Comparison of ENCODE assay signal across 33 cellular contexts in the genomic region with DNA sequence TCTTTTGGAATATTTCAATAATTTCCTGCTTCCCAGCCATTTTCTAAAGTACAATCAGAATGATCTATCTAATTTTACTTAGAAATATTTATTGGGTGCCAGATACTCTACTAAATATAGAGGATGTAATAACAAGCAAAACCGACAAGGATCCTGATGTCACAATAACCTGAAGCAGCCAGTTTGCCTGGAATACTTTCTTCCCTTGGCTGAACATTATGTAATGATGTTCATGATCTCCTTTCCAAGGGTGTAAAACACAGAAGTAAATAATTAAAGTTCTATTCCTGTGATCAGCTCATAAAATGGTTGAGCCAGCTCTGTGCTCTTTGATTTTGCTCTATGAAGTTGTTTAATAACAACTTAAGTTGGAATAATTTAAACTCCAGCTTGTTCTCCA.
"Had no signal": no experiment of that assay in that cellular context is flagged by ENCODE, and none has a peak within 500 bp of the region (broad histone marks: within the 10 kb centered on the region; RNA-seq: fewer than 3 reads in every experiment).

No MANE protein-coding gene starts in this region.

- H3K9me3 Mint-ChIP-seq: activated B cell treated with CpG ODN at 0.5 μM for 24 hours; activated CD4-positive, alpha-beta memory T cell treated with anti-CD3 and anti-CD28 coated beads for 36 hours; activated naive CD4-positive, alpha-beta T cell treated with anti-CD3 and anti-CD28 coated beads for 36 hours; activated naive CD4-positive, alpha-beta T cell treated with anti-CD3 and anti-CD28 coated beads, Interleukin-2, amount 50 U/mL, for 24 hours; activated naive CD8-positive, alpha-beta T cell treated with anti-CD3 and anti-CD28 coated beads, Interleukin-2, amount 50 U/mL, for 24 hours; activated T-helper 1 cell treated with anti-CD3 and anti-CD28 coated beads, Interleukin-12 subunit alpha, Interleukin-12 subunit beta, Interleukin-2, Interleukin-4 antibody, amounts not matched to agents 30 ng/mL and 10 ng/mL and 1 ng/mL, durations not matched to agents 14 hours and 24 hours and 36 hours; activated T-helper 2 cell treated with anti-CD3 and anti-CD28 coated beads, Interferon-gamma antibody, Interleukin-2, Interleukin-4, amounts not matched to agents 10 μg/mL and 5 μg/mL and 100 μg/mL, durations not matched to agents 14 hours and 24 hours and 36 hours; T-helper 2 cell treated with Interferon-gamma antibody and Interleukin-4, amounts not matched to agents 5 μg/mL and 100 μg/mL, for 36 hours had no signal

- H3K4me3 ChIP-seq: adrenal gland, body of pancreas, esophagus muscularis mucosa had no signal

- H3K27ac Mint-ChIP-seq: activated B cell treated with CpG ODN at 0.5 μM for 24 hours; activated CD4-positive, alpha-beta memory T cell treated with anti-CD3 and anti-CD28 coated beads for 36 hours; activated CD8-positive, alpha-beta memory T cell treated with anti-CD3 and anti-CD28 coated beads, Interleukin-2, amount 10 ng/mL, durations not matched to agents 7 days and 5 days; activated CD8-positive, alpha-beta T cell treated with anti-CD3 and anti-CD28 coated beads, Interleukin-2, amount 10 ng/mL, durations not matched to agents 7 days and 5 days; activated naive CD4-positive, alpha-beta T cell treated with anti-CD3 and anti-CD28 coated beads for 36 hours; activated naive CD4-positive, alpha-beta T cell treated with anti-CD3 and anti-CD28 coated beads, Interleukin-2, amount 50 U/mL, for 24 hours; activated naive CD8-positive, alpha-beta T cell treated with anti-CD3 and anti-CD28 coated beads for 36 hours; activated naive CD8-positive, alpha-beta T cell treated with anti-CD3 and anti-CD28 coated beads, Interleukin-2, amount 50 U/mL, for 24 hours; activated T-helper 2 cell treated with anti-CD3 and anti-CD28 coated beads, Interferon-gamma antibody, Interleukin-2, Interleukin-4, amounts not matched to agents 10 μg/mL and 5 μg/mL and 100 μg/mL, durations not matched to agents 14 hours and 24 hours and 36 hours; T-helper 17 cell; T-helper 2 cell treated with Interferon-gamma antibody and Interleukin-4, amounts not matched to agents 5 μg/mL and 100 μg/mL, for 36 hours had no signal

- H3K27me3 Mint-ChIP-seq: activated B cell treated with CpG ODN at 0.5 μM for 24 hours; activated naive CD8-positive, alpha-beta T cell treated with anti-CD3 and anti-CD28 coated beads for 36 hours; activated naive CD8-positive, alpha-beta T cell treated with anti-CD3 and anti-CD28 coated beads, Interleukin-2, amount 50 U/mL, for 24 hours had no signal

- H3K27me3 ChIP-seq: adrenal gland, body of pancreas, esophagus muscularis mucosa had no signal

- H3K4me3 Mint-ChIP-seq: activated B cell treated with CpG ODN at 0.5 μM for 24 hours; activated CD4-positive, alpha-beta memory T cell treated with anti-CD3 and anti-CD28 coated beads for 36 hours; activated CD8-positive, alpha-beta memory T cell treated with anti-CD3 and anti-CD28 coated beads, Interleukin-2, amount 10 ng/mL, durations not matched to agents 7 days and 5 days; activated CD8-positive, alpha-beta T cell treated with anti-CD3 and anti-CD28 coated beads, Interleukin-2, amount 10 ng/mL, durations not matched to agents 7 days and 5 days; activated naive CD4-positive, alpha-beta T cell treated with anti-CD3 and anti-CD28 coated beads for 36 hours; activated naive CD4-positive, alpha-beta T cell treated with anti-CD3 and anti-CD28 coated beads, Interleukin-2, amount 50 U/mL, for 24 hours; activated naive CD8-positive, alpha-beta T cell treated with anti-CD3 and anti-CD28 coated beads for 36 hours; activated naive CD8-positive, alpha-beta T cell treated with anti-CD3 and anti-CD28 coated beads, Interleukin-2, amount 50 U/mL, for 24 hours; activated T-helper 1 cell treated with anti-CD3 and anti-CD28 coated beads, Interleukin-12 subunit alpha, Interleukin-12 subunit beta, Interleukin-2, Interleukin-4 antibody, amounts not matched to agents 30 ng/mL and 10 ng/mL and 1 ng/mL, durations not matched to agents 14 hours and 24 hours and 36 hours; T-helper 17 cell; T-helper 2 cell treated with Interferon-gamma antibody and Interleukin-4, amounts not matched to agents 5 μg/mL and 100 μg/mL, for 36 hours had no signal

- ATAC-seq: activated CD4-positive, CD25-positive, alpha-beta regulatory T cell treated with anti-CD3 and anti-CD28 coated beads, Interleukin-2, amount 50 U/mL, for 24 hours; activated CD8-positive, alpha-beta memory T cell treated with anti-CD3 and anti-CD28 coated beads, Interleukin-2, amount 10 ng/mL, durations not matched to agents 7 days and 5 days; activated CD8-positive, alpha-beta T cell treated with anti-CD3 and anti-CD28 coated beads, Interleukin-2, amount 10 ng/mL, durations not matched to agents 7 days and 5 days; activated naive CD8-positive, alpha-beta T cell treated with anti-CD3 and anti-CD28 coated beads, Interleukin-2, amount 50 U/mL, for 24 hours; body of pancreas; T-helper 17 cell had no signal

- H3K27ac ChIP-seq: adrenal gland, body of pancreas, esophagus muscularis mucosa, WERI-Rb-1 had no signal

- H3K36me3 ChIP-seq: esophagus muscularis mucosa had no signal

- DNase-seq: activated B cell treated with CpG ODN at 0.5 μM for 24 hours; activated CD4-positive, alpha-beta memory T cell treated with anti-CD3 and anti-CD28 coated beads for 36 hours; activated CD4-positive, alpha-beta T cell treated with anti-CD3 and anti-CD28 coated beads for 48 hours; activated CD8-positive, alpha-beta memory T cell treated with anti-CD3 and anti-CD28 coated beads, Interleukin-2, amount 10 ng/mL, durations not matched to agents 7 days and 5 days; activated CD8-positive, alpha-beta memory T cell treated with anti-CD3 and anti-CD28 coated beads, Interleukin-2, amount 50 U/mL, for 4 hours; activated CD8-positive, alpha-beta T cell treated with anti-CD3 and anti-CD28 coated beads, Interleukin-2, amount 10 ng/mL, durations not matched to agents 7 days and 5 days; activated effector memory CD4-positive, alpha-beta T cell treated with anti-CD3 and anti-CD28 coated beads, Interleukin-2, amount 50 U/mL, for 16 hours; activated naive CD4-positive, alpha-beta T cell treated with anti-CD3 and anti-CD28 coated beads for 36 hours; activated naive CD8-positive, alpha-beta T cell treated with anti-CD3 and anti-CD28 coated beads for 36 hours; activated naive CD8-positive, alpha-beta T cell treated with anti-CD3 and anti-CD28 coated beads, Interleukin-2, amount 50 U/mL, for 24 hours; activated T-cell treated with anti-CD3 and anti-CD28 coated beads, Interleukin-2, amount 50 U/mL, for 1 hour; activated T-cell treated with anti-CD3 and anti-CD28 coated beads, Interleukin-2, amount 50 U/mL, for 48 hours; adrenal gland; amygdala; aorta; body of pancreas; caudate nucleus; cortex of kidney; dermis blood vessel endothelial cell; effector memory CD4-positive, alpha-beta T cell; erythroblast; foreskin melanocyte; head of caudate nucleus; T-helper 1 cell; T-helper 17 cell; T1000; WERI-Rb-1 had no signal

- H3K9me3 ChIP-seq: adrenal gland, body of pancreas, esophagus muscularis mucosa had no signal
